Comparison of ENCODE assay signal across 13 cellular contexts in genomic region chr7:20240080-20240926, GRCh38. TPM values are rescaled to one million over a fixed set of nuclear protein-coding genes. Genes with fewer than 3 reads are reported as not detected.
DNase-seq lines count a peak whose midpoint lies in the region; ATAC-seq lines count a peak whose summit lies in the region.
"Had no signal": no experiment of that assay in that cellular context is flagged by ENCODE, and none has a peak within 500 bp of the region (broad histone marks: within the 10 kb centered on the region; RNA-seq: fewer than 3 reads in every experiment).

No MANE protein-coding gene starts in this region.

- H3K27me3 Mint-ChIP-seq in immature natural killer cell (ENCODE audit: low read depth in 3 of 3) (no peaks in the 10 kb centered on the region), T-helper 17 cell (no peaks in the 10 kb centered on the region)

- H3K36me3 Mint-ChIP-seq in immature natural killer cell (no peaks in the 10 kb centered on the region), T-helper 17 cell (ENCODE audit: low read depth) (no peaks in the 10 kb centered on the region)

- H3K4me1 Mint-ChIP-seq in immature natural killer cell (no peaks in the 10 kb centered on the region), T-helper 17 cell (no peaks in the 10 kb centered on the region)

- DNase-seq in glomerular visceral epithelial cell (ENCODE audit: extremely low spot score) (peak; percentile 49), LoVo (ENCODE audit: low spot score) (no peak), immature natural killer cell (no peak), T-helper 17 cell (no peak)
- no peak for DNase-seq in NK-92 treated with Interleukin-12 subunit alpha and Interleukin-12 subunit beta, amount 100 ng/mL, for 24 hours (lab: John Stamatoyannopoulos, UW)
- DNase-seq: activated CD8-positive, alpha-beta memory T cell treated with anti-CD3 and anti-CD28 coated beads, Interleukin-2, amount 50 U/mL, for 48 hours; KG1; left cardiac atrium had no signal

- no peak overlapping the region for H3K27ac Mint-ChIP-seq in immature natural killer cell
- H3K27ac Mint-ChIP-seq in T-helper 17 cell = no peak overlapping the region

- peaks cover 0 to 6% (median under 1%) of the 10 kb centered on the region in 6 donors for H3K9me3 Mint-ChIP-seq in immature natural killer cell

- H3K9me3 ChIP-seq in T-helper 17 cell (ENCODE audit: control insufficient read depth, low read length, poor library complexity, severe bottlenecking) = no peaks in the 10 kb centered on the region
- H3K9me3 ChIP-seq: tibial nerve had no signal

- H3K4me3 Mint-ChIP-seq in immature natural killer cell (no peak overlapping the region), T-helper 17 cell (no peak overlapping the region)

- ATAC-seq in GM18508 (IDR thresholded peaks at IDR 0.05; ENCODE audit: insufficient read depth, unreplicated experiment) = peak; percentile 29
- ATAC-seq in GM21528 (IDR thresholded peaks at IDR 0.05; ENCODE audit: low FRiP score, unreplicated experiment) = peak; percentile 43
- ATAC-seq in HG03354 (IDR thresholded peaks at IDR 0.05; ENCODE audit: poor library complexity, severe bottlenecking, unreplicated experiment) = peak; percentile 54
- no peak for ATAC-seq in T-helper 17 cell
- ATAC-seq: left cardiac atrium had no signal

RNA-seq across cellular contexts. Expression of gene MACC1, which starts 23.1 kb away (rescaled TPM):
- polyA plus RNA-seq in immature natural killer cell = 1 to 10 TPM in 1 of 3 donors, under 1 TPM in 1, not detected in 1; 0.03 to 1.6 TPM
- total RNA-seq in T-helper 17 cell = under 1 TPM; 0.42 to 0.65 TPM
- total RNA-seq: skeletal muscle tissue had no signal
